Comparison of ENCODE assay signal across 25 cellular contexts in the genomic region with DNA sequence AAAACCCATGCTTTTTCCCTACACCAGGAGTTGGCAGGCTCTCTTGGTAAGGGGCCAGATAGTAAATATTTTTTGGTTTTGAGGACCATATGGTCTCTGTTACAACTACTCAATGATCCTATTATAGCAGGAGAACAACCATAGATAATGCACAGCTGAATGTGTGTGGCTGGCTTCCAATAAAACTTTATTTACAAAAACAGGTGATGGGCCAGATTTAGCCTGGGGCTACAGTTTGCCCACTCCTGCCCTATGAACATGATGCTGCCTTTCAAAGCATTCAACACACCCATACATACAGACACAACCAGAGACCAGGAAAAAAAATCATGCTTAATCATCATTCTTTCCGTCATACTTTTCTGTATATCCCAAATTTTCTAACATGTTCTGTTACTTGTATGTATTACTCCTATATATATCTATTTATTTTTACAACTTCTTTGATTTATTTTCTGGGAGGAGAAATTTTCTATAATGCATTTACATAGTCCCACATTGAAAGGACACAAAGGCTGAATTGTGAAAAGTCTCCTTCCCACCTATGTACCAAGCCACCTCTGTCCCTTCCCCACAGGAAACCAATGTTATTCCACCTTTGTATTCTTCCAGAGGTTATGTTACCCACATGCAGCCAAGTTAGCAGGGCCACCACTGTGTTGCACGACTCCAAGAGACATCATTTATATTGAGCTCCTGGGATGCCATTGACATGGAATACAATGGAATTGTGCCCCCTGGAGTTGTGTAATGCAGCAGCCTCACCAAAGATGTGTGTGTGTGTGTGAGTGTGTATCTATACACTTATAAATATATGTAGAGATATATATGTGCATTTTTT. TPM values are rescaled to one million over a fixed set of nuclear protein-coding genes. Genes with fewer than 3 reads are reported as not detected.
DNase-seq lines count a peak whose midpoint lies in the region; ATAC-seq and TF ChIP-seq lines count a peak whose summit lies in the region.
"Had no signal": no experiment of that assay in that cellular context is flagged by ENCODE, and none has a peak within 500 bp of the region (broad histone marks: within the 10 kb centered on the region; RNA-seq: fewer than 3 reads in every experiment).

No MANE protein-coding gene starts in this region.

- no peaks in the 10 kb centered on the region for H3K79me2 ChIP-seq in OCI-LY7 (ENCODE audit: insufficient read depth, low read depth, low read length)

- H3K4me3 Mint-ChIP-seq in T-helper 2 cell treated with Interferon-gamma antibody and Interleukin-4, amounts not matched to agents 5 μg/mL and 100 μg/mL, for 36 hours, result no peak overlapping the region
- H3K4me3 Mint-ChIP-seq: activated T-cell treated with anti-CD3 and anti-CD28 coated beads, Interleukin-2, amount 50 U/mL, for 4 hours; IgD-negative memory B cell had no signal

- no peaks in the 10 kb centered on the region for H3K9me2 ChIP-seq in OCI-LY7 (ENCODE audit: insufficient read depth, low read length)

- H3K4me1 ChIP-seq in OCI-LY7 (ENCODE audit: insufficient read depth, low read length, poor library complexity, severe bottlenecking), result no peaks in the 10 kb centered on the region
- H3K4me1 ChIP-seq: breast epithelium, thyroid gland had no signal

- CTCF ChIA-PET in OCI-LY7 (lab: Charles Lee; ENCODE audit: unreplicated experiment), result no interaction called here

- H3K4me3 ChIP-seq in H7 (ENCODE audit: insufficient read depth, low read depth, low read length) (no peak overlapping the region), OCI-LY7 (ENCODE audit: low read depth, low read length, poor library complexity, severe bottlenecking) (no peak overlapping the region)
- H3K4me3 ChIP-seq: breast epithelium, coronary artery, MG63, thyroid gland had no signal

- no peaks in the 10 kb centered on the region for H3K9me3 Mint-ChIP-seq in T-helper 2 cell treated with Interferon-gamma antibody and Interleukin-4, amounts not matched to agents 5 μg/mL and 100 μg/mL, for 36 hours
- H3K9me3 Mint-ChIP-seq: activated T-cell treated with anti-CD3 and anti-CD28 coated beads, Interleukin-2, amount 50 U/mL, for 4 hours; IgD-negative memory B cell had no signal

- H3K4me1 Mint-ChIP-seq in T-helper 2 cell treated with Interferon-gamma antibody and Interleukin-4, amounts not matched to agents 5 μg/mL and 100 μg/mL, for 36 hours (ENCODE audit: low read depth), result no peaks in the 10 kb centered on the region
- H3K4me1 Mint-ChIP-seq: IgD-negative memory B cell had no signal

- H3K27me3 ChIP-seq in H7 (ENCODE audit: control insufficient read depth, insufficient read depth, low read length), result no peaks in the 10 kb centered on the region
- H3K27me3 ChIP-seq: breast epithelium, neutrophil, thyroid gland had no signal

- H3K27ac Mint-ChIP-seq in T-helper 2 cell treated with Interferon-gamma antibody and Interleukin-4, amounts not matched to agents 5 μg/mL and 100 μg/mL, for 36 hours, result no peak overlapping the region
- H3K27ac Mint-ChIP-seq: IgD-negative memory B cell had no signal

- no peak overlapping the region for H2AFZ ChIP-seq in OCI-LY7 (ENCODE audit: low read length)

- no peak for ATAC-seq in GM19455 (IDR thresholded peaks at IDR 0.05; ENCODE audit: unreplicated experiment)
- ATAC-seq: activated T-cell treated with anti-CD3 and anti-CD28 coated beads, Interleukin-2, amount 50 U/mL, for 4 hours; stimulated activated naive CD8-positive, alpha-beta T cell treated with anti-CD3 and anti-CD28 coated beads, Interleukin-15, Interleukin-2, amounts not matched to agents 100 U/mL and 50 U/mL, for 24 hours had no signal

- H3K36me3 ChIP-seq in H7 (replicated peaks; ENCODE audit: control insufficient read depth, insufficient read depth, low read length), result no peaks in the 10 kb centered on the region
- H3K36me3 ChIP-seq in OCI-LY7 (ENCODE audit: insufficient read depth, low read length), result no peaks in the 10 kb centered on the region
- H3K36me3 ChIP-seq: breast epithelium, MG63, neutrophil, thyroid gland had no signal

- POLR2A ChIA-PET in OCI-LY7 (lab: Charles Lee), result no interaction called here

- DNase-seq in H7, result peak; percentile 55
- DNase-seq in NCI-H146 treated with DMSO at 0.1 percent for 48 hours (lab: John Stamatoyannopoulos, UW; ENCODE audit: unreplicated experiment), result peak; percentile 34
- DNase-seq in OCI-LY7 (ENCODE audit: low spot score), result no peak
- DNase-seq in islet precursor cell, result peak; percentile 17
- DNase-seq in KG1 (lab: John Stamatoyannopoulos, UW), result no peak
- DNase-seq in T-helper 2 cell treated with Interferon-gamma antibody and Interleukin-4, amounts not matched to agents 5 μg/mL and 100 μg/mL, for 36 hours (ENCODE audit: low spot score), result no peak
- DNase-seq: activated CD4-positive, alpha-beta T cell treated with anti-CD3 and anti-CD28 coated beads for 1 hour; activated CD8-positive, alpha-beta memory T cell treated with anti-CD3 and anti-CD28 coated beads for 24 hours; activated naive CD4-positive, alpha-beta T cell treated with Interleukin-2 at 50 U/mL for 16 hours; activated T-cell treated with anti-CD3 and anti-CD28 coated beads, Interleukin-2, amount 50 U/mL, for 4 hours; COR-L47; mammary epithelial cell; MG63; NCI-H1436; NCI-H510A; stimulated activated CD4-positive, alpha-beta T cell treated with anti-CD3 and anti-CD28 coated beads, Interleukin-4, amount 100 ng/mL, for 24 hours; stimulated activated naive CD8-positive, alpha-beta T cell treated with anti-CD3 and anti-CD28 coated beads, Interleukin-15, Interleukin-2, amounts not matched to agents 100 U/mL and 50 U/mL, for 24 hours; SW 1271; thyroid gland had no signal

- no peaks in the 10 kb centered on the region for H3K36me3 Mint-ChIP-seq in T-helper 2 cell treated with Interferon-gamma antibody and Interleukin-4, amounts not matched to agents 5 μg/mL and 100 μg/mL, for 36 hours (ENCODE audit: low read depth)
- H3K36me3 Mint-ChIP-seq: IgD-negative memory B cell had no signal

- BruUV-seq in OCI-LY7 (replicated peaks; lab: Mats Ljungman, UMichigan), result no TSS peak

- H3K4me2 ChIP-seq in OCI-LY7 (ENCODE audit: low read length), result no peak overlapping the region

- no peaks in the 10 kb centered on the region for H4K20me1 ChIP-seq in OCI-LY7 (ENCODE audit: insufficient read depth, low read length)

- TF ChIP-seq CTCF in OCI-LY7 (conservative IDR thresholded peaks at IDR 0.05; ENCODE audit: low read length), result peak; percentile 26; the same call in 1 of the 2 replicates

- H3K27ac ChIP-seq in OCI-LY7 (ENCODE audit: low read depth, low read length, poor library complexity, severe bottlenecking), result no peak overlapping the region
- H3K27ac ChIP-seq: breast epithelium, coronary artery, neutrophil, RWPE1, thyroid gland had no signal

- peaks cover 31% of the 10 kb centered on the region for H3K27me3 Mint-ChIP-seq in T-helper 2 cell treated with Interferon-gamma antibody and Interleukin-4, amounts not matched to agents 5 μg/mL and 100 μg/mL, for 36 hours (ENCODE audit: low read depth)

- no peaks in the 10 kb centered on the region for H3K9me3 ChIP-seq in OCI-LY7 (ENCODE audit: low read length)
- H3K9me3 ChIP-seq: breast epithelium, MG63, neutrophil, thyroid gland had no signal

- intact Hi-C loops in OCI-LY7 (cut with micrococcal nuclease; ENCODE audit: unreplicated experiment), result no loop called here

RNA-seq across cellular contexts. Expression of a gene that starts 21.9 kb away (rescaled TPM):
- 31.0 and 38.6 TPM in 2 replicates for total RNA-seq in H7 (2014; rRNA removed; shearing (Covaris generic))
- total RNA-seq in OCI-LY7 (2014; rRNA removed; shearing (Covaris generic)), result 131 and 226 TPM in 2 replicates
- total RNA-seq in OCI-LY7 (2022), result 164 and 193 TPM in 2 replicates

Comparison
In these comparisons a context has a peak if more than half of its experiments do, and no peak if none do; other contexts are left out.
1. DNase-seq: peak in H7 (single experiment), NCI-H146 treated with DMSO at 0.1 percent for 48 hours (single experiment) and islet precursor cell (single experiment); none in OCI-LY7 (single experiment), KG1 (single experiment) and T-helper 2 cell treated with Interferon-gamma antibody and Interleukin-4, amounts not matched to agents 5 μg/mL and 100 μg/mL, for 36 hours (single experiment).